8 cellular contexts compared by ENCODE assay signal in genomic region chr2:77508511-77508910, GRCh38. TPM values are rescaled to one million over a fixed set of nuclear protein-coding genes. Genes with fewer than 3 reads are reported as not detected.
"Had no signal": no experiment of that assay in that cellular context is flagged by ENCODE, and none has a peak within 500 bp of the region (broad histone marks: within the 10 kb centered on the region; RNA-seq: fewer than 3 reads in every experiment).

No MANE protein-coding gene starts in this region.

- ATAC-seq: K562 had no signal

- DNase-seq: GM23248, H9, HCEC 1CT, IMR-90 had no signal

- H2AFZ ChIP-seq: GM23248 had no signal

- H3K4me3 ChIP-seq: GM23248, K562 had no signal

- H3K9ac ChIP-seq: GM23248 had no signal

- H3K27ac ChIP-seq: GM23248 had no signal

- FAIRE-seq: H54, HTR-8/SVneo, K562 had no signal

RNA-seq across cellular contexts. Expression of gene LRRTM4, which starts 13.7 kb away (rescaled TPM):
- total RNA-seq: GM23248, HT-29, IMR-90 had no signal
- polyA plus RNA-seq: GM23248, IMR-90 had no signal
